In the genomic region with DNA sequence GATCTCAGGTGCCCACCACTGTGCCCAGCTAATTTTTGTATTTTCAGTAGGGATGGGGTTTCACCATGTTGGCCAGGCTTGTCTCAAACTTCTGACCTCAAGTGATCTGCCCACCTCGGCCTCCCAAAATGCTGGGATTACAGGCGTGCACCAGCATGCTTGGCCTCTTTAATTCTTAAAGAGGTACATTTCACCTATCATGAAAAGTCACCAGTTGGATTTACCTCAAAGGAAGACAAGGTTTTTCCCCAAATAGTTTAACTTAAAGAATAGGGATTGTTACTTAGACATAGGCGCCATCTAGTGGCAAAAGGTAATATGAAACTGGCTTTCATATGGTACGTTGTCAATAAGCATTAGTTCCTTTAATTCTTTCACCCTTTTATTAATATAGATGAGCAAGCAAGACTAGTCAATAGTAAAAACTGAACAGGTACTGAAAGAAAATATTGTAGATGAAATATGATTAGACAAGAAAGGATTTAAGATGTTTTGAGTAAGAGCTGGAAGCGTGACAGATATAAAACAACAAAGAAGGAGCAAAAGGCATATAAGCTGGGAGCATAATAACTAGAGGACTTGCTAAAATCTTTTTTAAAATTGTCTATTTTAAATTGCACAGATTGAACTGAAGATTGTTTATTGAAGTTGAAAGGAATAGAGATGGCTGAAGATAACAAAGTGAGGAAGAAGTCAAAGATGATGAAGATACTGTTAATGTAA, we compare ENCODE assay signal across 8 cellular contexts. TPM values are rescaled to one million over a fixed set of nuclear protein-coding genes. Genes with fewer than 3 reads are reported as not detected.
DNase-seq lines count a peak whose midpoint lies in the region; ATAC-seq, FAIRE-seq and TF ChIP-seq lines count a peak whose summit lies in the region.

No MANE protein-coding gene starts in this region.

- ATAC-seq in pancreas, result peak; percentile 46 to 69 (median 54)

- H3K9me2 ChIP-seq in SK-N-SH, result no peaks in the 10 kb centered on the region

- CTCF ChIA-PET in HEK293T (lab: Yijun Ruan, JAX) (interaction anchor here (1.1 kb wide), 1 partner anchor 34 kb away, joined by 3 read pairs; no protein-coding TSS in a partner anchor), SK-N-SH (lab: Yijun Ruan, JAX) (interaction anchor here (0.6 to 4.9 kb wide), 24 partner anchors 9 to 1698 kb away, joined by 3 to 63 read pairs (median 4); no protein-coding TSS in a partner anchor)

- 31% methylated on average over 5 of the region's 5 CpGs for WGBS in SK-N-SH (ENCODE audit: low lambda C conversion rate)
- WGBS in esophagus squamous epithelium, 2 donors, result 36 to 37% methylated on average over 5 of the region's 5 CpGs
- 42 to 48% methylated on average over 5 of the region's 5 CpGs for WGBS in pancreas, 2 donors

- intact Hi-C loops in esophagus squamous epithelium (cut with DNase I), result no loop called here
- intact Hi-C loops in pancreas (cut with DNase I), result loop anchor here in 1 of 3 donors (10.0 kb wide), 1 partner anchor 48 kb away; no protein-coding TSS in a partner anchor

- H3F3A ChIP-seq in SK-N-SH (replicated peaks; ENCODE audit: insufficient read depth), result no peaks in the 10 kb centered on the region

- no peaks in the 10 kb centered on the region for H3K4me1 ChIP-seq in SK-N-SH (ENCODE audit: control insufficient read depth in 1 of 2, insufficient read depth in 2 of 2, low read depth in 1 of 2, low read length in 1 of 2)
- no peaks in the 10 kb centered on the region for H3K4me1 ChIP-seq in esophagus squamous epithelium
- H3K4me1 ChIP-seq in pancreas, result no peaks in the 10 kb centered on the region

- no peaks in the 10 kb centered on the region for H3K27me3 ChIP-seq in GM06990 (replicated peaks; ENCODE audit: control insufficient read depth, insufficient read depth, low read length)
- no peaks in the 10 kb centered on the region; the same call in 1 of the 2 replicates for H3K27me3 ChIP-seq in SK-N-SH (ENCODE audit: insufficient read depth)
- H3K27me3 ChIP-seq in esophagus squamous epithelium, result peaks cover 0 to 4% (median 0%) of the 10 kb centered on the region in 4 donors
- H3K27me3 ChIP-seq in pancreas, result no peaks in the 10 kb centered on the region

- no peak overlapping the region for H2AFZ ChIP-seq in SK-N-SH (ENCODE audit: low read depth)

- no peaks in the 10 kb centered on the region for H3K9me3 ChIP-seq in SK-N-SH
- peaks cover 0 to 7% (median 0%) of the 10 kb centered on the region in 3 donors for H3K9me3 ChIP-seq in esophagus squamous epithelium
- no peaks in the 10 kb centered on the region for H3K9me3 ChIP-seq in pancreas

- H3K4me3 ChIP-seq in GM06990 (replicated peaks; ENCODE audit: low read depth, low read length) (no peak overlapping the region), SK-N-SH (ENCODE audit: low read depth in 2 of 2, low read length in 1 of 2) (no peak overlapping the region), esophagus squamous epithelium (no peak overlapping the region), pancreas (no peak overlapping the region)

- no peak overlapping the region for H3K27ac ChIP-seq in SK-N-SH (ENCODE audit: low read depth in 2 of 2, low read length in 1 of 2)
- H3K27ac ChIP-seq in esophagus squamous epithelium, result no peak overlapping the region
- H3K27ac ChIP-seq in pancreas, result no peak overlapping the region

- H3K36me3 ChIP-seq in GM06990 (ENCODE audit: control insufficient read depth, insufficient read depth, low read length), result no peaks in the 10 kb centered on the region
- H3K36me3 ChIP-seq in SK-N-SH (replicated peaks in 1 of 2; ENCODE audit: control insufficient read depth in 1 of 2, insufficient read depth in 2 of 2, low read length in 1 of 2), result no peaks in the 10 kb centered on the region
- H3K36me3 ChIP-seq in esophagus squamous epithelium, result no peaks in the 10 kb centered on the region
- H3K36me3 ChIP-seq in pancreas, result no peaks in the 10 kb centered on the region

- no peak for TF ChIP-seq POLR2A in esophagus squamous epithelium (IDR thresholded peaks at IDR 0.05)

- POLR2A ChIA-PET in HEK293T (lab: Yijun Ruan, JAX), result no interaction called here
- POLR2A ChIA-PET in SK-N-SH (lab: Yijun Ruan, JAX), result no interaction called here

- no peak overlapping the region for H3K9ac ChIP-seq in SK-N-SH

- no peaks in the 10 kb centered on the region for H3K79me2 ChIP-seq in SK-N-SH (ENCODE audit: insufficient read depth)

- peak; percentile 14 for DNase-seq in AG08396 (ENCODE audit: low spot score)
- DNase-seq in GM06990 (ENCODE audit: extremely low read depth, insufficient read length), result peak; percentile 29
- DNase-seq in HEK293T (ENCODE audit: extremely low spot score), result peak; percentile 20
- DNase-seq in MV-4-11 (lab: John Stamatoyannopoulos, UW), result peak; percentile 38
- DNase-seq in SK-N-SH, result peak; percentile 45
- DNase-seq in esophagus squamous epithelium (lab: John Stamatoyannopoulos, UW), result no peak
- no peak for DNase-seq in pancreas
- DNase-seq in activated effector memory CD4-positive, alpha-beta T cell treated with anti-CD3 and anti-CD28 coated beads, Interleukin-2, amount 50 U/mL, for 16 hours, result no peak

- FAIRE-seq in pancreas (lab: Jason Lieb, UNC), result peak; percentile 5

- no peak overlapping the region for H3K4me2 ChIP-seq in SK-N-SH

- TF ChIP-seq RAD21 in SK-N-SH (IDR thresholded peaks at IDR 0.05; ENCODE audit: low read length), result peak; percentile 79

- H4K20me1 ChIP-seq in SK-N-SH (ENCODE audit: insufficient read depth), result no peaks in the 10 kb centered on the region

- TF ChIP-seq EP300 in SK-N-SH (IDR thresholded peaks at IDR 0.05; ENCODE audit: borderline replicate concordance in 1 of 2, low read depth in 1 of 2, low read length in 1 of 2), result no peak

- peak; percentile 51 for TF ChIP-seq CTCF in GM06990 (IDR thresholded peaks at IDR 0.05; ENCODE audit: insufficient read depth, low read length, poor library complexity, severe bottlenecking)
- peak; percentile 88 for TF ChIP-seq CTCF in SK-N-SH (IDR thresholded peaks at IDR 0.05)
- peak; percentile 26 to 74 (median 60) for TF ChIP-seq CTCF in esophagus squamous epithelium (IDR thresholded peaks at IDR 0.05)
- peak; percentile 41 to 75 (median 60) for TF ChIP-seq CTCF in pancreas (IDR thresholded peaks at IDR 0.05)

TF ChIP-seq in HEK293T, 16 proteins besides CTCF, POLR2A, EP300 and RAD21:
- TF ChIP-seq ELF4 (IDR thresholded peaks at IDR 0.05) (no peak), SP1 (IDR thresholded peaks at IDR 0.05) (no peak), FOXK2 (IDR thresholded peaks at IDR 0.05) (peak; percentile 56; the same call in 1 of the 2 replicates)

TF ChIP-seq in SK-N-SH, 30 proteins besides CTCF, POLR2A, EP300 and RAD21:
- TF ChIP-seq CHD2 (IDR thresholded peaks at IDR 0.05; ENCODE audit: low read length, partially characterized antibody) (no peak), FOXM1 (IDR thresholded peaks at IDR 0.05; ENCODE audit: low read depth) (no peak), RCOR1 (IDR thresholded peaks at IDR 0.05; ENCODE audit: low read length) (no peak), SMC3 (IDR thresholded peaks at IDR 0.05; ENCODE audit: low read depth, low read length) (peak; percentile 44; the same call in 1 of the 2 replicates)

RNA-seq across cellular contexts. Expression of a gene that starts 35.0 kb away (rescaled TPM):
- polyA plus RNA-seq in SK-N-SH (2012; rRNA removed) (50.4 and 68.2 TPM in 2 replicates), pancreas (10 to 100 TPM; 11.6 to 19.7 TPM)
- 79.7 and 98.0 TPM in 2 replicates for polyA plus RNA-seq in SK-N-SH (2012; cell fraction: cytosol; rRNA removed)
- polyA plus RNA-seq in SK-N-SH (2012; cell fraction: nucleus; rRNA removed), result 17.7 and 38.2 TPM in 2 replicates
- total RNA-seq in esophagus squamous epithelium (10 to 100 TPM; 32.8 to 86.9 (median 53.3) TPM), pancreas (10 to 100 TPM in 4 of 6 donors, 1 to 10 TPM in 2; 5.4 to 19.1 (median 15.0) TPM)

Comparison
In these comparisons a context has a peak if more than half of its experiments do, and no peak if none do; other contexts are left out.
1. DNase-seq: peak in AG08396 (single experiment), GM06990 (single experiment), HEK293T (single experiment), MV-4-11 (single experiment) and SK-N-SH (single experiment); none in esophagus squamous epithelium (single experiment), pancreas (0 of 6) and activated effector memory CD4-positive, alpha-beta T cell treated with anti-CD3 and anti-CD28 coated beads, Interleukin-2, amount 50 U/mL, for 16 hours (single experiment).
2. Peak in every context shown above with its lines, with median percentiles within 50 percentile points of each other: CTCF ChIP-seq.